Comparison of ENCODE assay signal across 12 cellular contexts in genomic region chrX:40931921-40932320, GRCh38.
DNase-seq lines count a peak whose midpoint lies in the region; ATAC-seq and TF ChIP-seq lines count a peak whose summit lies in the region.
"Had no signal": no experiment of that assay in that cellular context is flagged by ENCODE, and none has a peak within 500 bp of the region (broad histone marks: within the 10 kb centered on the region; RNA-seq: fewer than 3 reads in every experiment).

No MANE protein-coding gene starts in this region.

- no peaks in the 10 kb centered on the region for H3K27me3 Mint-ChIP-seq in activated T-helper 2 cell treated with anti-CD3 and anti-CD28 coated beads, Interferon-gamma antibody, Interleukin-2, Interleukin-4, amounts not matched to agents 10 μg/mL and 5 μg/mL and 100 μg/mL, durations not matched to agents 14 hours and 24 hours and 36 hours (ENCODE audit: low read depth)

- H3K4me3 Mint-ChIP-seq in activated T-helper 2 cell treated with anti-CD3 and anti-CD28 coated beads, Interferon-gamma antibody, Interleukin-2, Interleukin-4, amounts not matched to agents 10 μg/mL and 5 μg/mL and 100 μg/mL, durations not matched to agents 14 hours and 24 hours and 36 hours (ENCODE audit: low read depth) = no peak overlapping the region
- H3K4me3 Mint-ChIP-seq: immature natural killer cell had no signal

- no peaks in the 10 kb centered on the region for H3K36me3 ChIP-seq in WERI-Rb-1
- H3K36me3 ChIP-seq: neutrophil had no signal

- intact Hi-C loops in activated T-helper 2 cell treated with anti-CD3 and anti-CD28 coated beads, Interferon-gamma antibody, Interleukin-2, Interleukin-4, amounts not matched to agents 10 μg/mL and 5 μg/mL and 100 μg/mL, durations not matched to agents 14 hours and 24 hours and 36 hours (cut with micrococcal nuclease) = loop anchor here (2.0 to 10.0 kb wide), 4 partner anchors 80 to 583 kb away; partner anchors contain the start of gene USP9X
- intact Hi-C loops in right cardiac atrium (cut with DNase I) = no loop called here

- peak; percentile 41 to 51 for ATAC-seq in right cardiac atrium

- no peaks in the 10 kb centered on the region for H3K4me1 ChIP-seq in right cardiac atrium (ENCODE audit: control insufficient read depth, insufficient read depth, low read length)
- H3K4me1 ChIP-seq: testis had no signal

- H3K27me3 ChIP-seq in right cardiac atrium (ENCODE audit: control insufficient read depth, insufficient read depth) (no peaks in the 10 kb centered on the region), WERI-Rb-1 (ENCODE audit: insufficient read depth, low read depth, severe bottlenecking) (peaks cover 3% of the 10 kb centered on the region)
- H3K27me3 ChIP-seq: neutrophil, testis had no signal

- no peaks in the 10 kb centered on the region for H3K36me3 Mint-ChIP-seq in activated T-helper 2 cell treated with anti-CD3 and anti-CD28 coated beads, Interferon-gamma antibody, Interleukin-2, Interleukin-4, amounts not matched to agents 10 μg/mL and 5 μg/mL and 100 μg/mL, durations not matched to agents 14 hours and 24 hours and 36 hours (ENCODE audit: low read depth)

- peak overlapping the region; percentile 46 for H3K27ac Mint-ChIP-seq in activated T-helper 2 cell treated with anti-CD3 and anti-CD28 coated beads, Interferon-gamma antibody, Interleukin-2, Interleukin-4, amounts not matched to agents 10 μg/mL and 5 μg/mL and 100 μg/mL, durations not matched to agents 14 hours and 24 hours and 36 hours

- H3K9me3 Mint-ChIP-seq in activated T-helper 2 cell treated with anti-CD3 and anti-CD28 coated beads, Interferon-gamma antibody, Interleukin-2, Interleukin-4, amounts not matched to agents 10 μg/mL and 5 μg/mL and 100 μg/mL, durations not matched to agents 14 hours and 24 hours and 36 hours = peaks cover 14% of the 10 kb centered on the region

- peak overlapping the region; percentile 7 for H3K27ac ChIP-seq in right cardiac atrium (ENCODE audit: low read length)
- no peak overlapping the region for H3K27ac ChIP-seq in WERI-Rb-1
- H3K27ac ChIP-seq: neutrophil, testis had no signal

- H3K4me1 Mint-ChIP-seq in activated T-helper 2 cell treated with anti-CD3 and anti-CD28 coated beads, Interferon-gamma antibody, Interleukin-2, Interleukin-4, amounts not matched to agents 10 μg/mL and 5 μg/mL and 100 μg/mL, durations not matched to agents 14 hours and 24 hours and 36 hours (ENCODE audit: low read depth) = peaks cover 17% of the 10 kb centered on the region

- DNase-seq in AG08395 (ENCODE audit: low spot score) (peak; percentile 25), EH (ENCODE audit: low read depth) (peak; percentile 40), right cardiac atrium (no peak), WERI-Rb-1 (no peak), NAMALWA (ENCODE audit: low spot score) (no peak), inferior parietal cortex (ENCODE audit: extremely low spot score) (no peak), NOMO-1 treated with dmso at 0.1 percent for 144 hours (lab: John Stamatoyannopoulos, UW; ENCODE audit: unreplicated experiment) (no peak)
- no peak for DNase-seq in activated T-helper 2 cell treated with anti-CD3 and anti-CD28 coated beads, Interferon-gamma antibody, Interleukin-2, Interleukin-4, amounts not matched to agents 10 μg/mL and 5 μg/mL and 100 μg/mL, durations not matched to agents 14 hours and 24 hours and 36 hours (ENCODE audit: low spot score)
- DNase-seq: immature natural killer cell, NCI-H1694, testis had no signal

- H3K4me3 ChIP-seq in right cardiac atrium (ENCODE audit: low read length) (no peak overlapping the region), WERI-Rb-1 (ENCODE audit: low read depth, low read length) (no peak overlapping the region)
- H3K4me3 ChIP-seq: testis had no signal

- 90% methylated on average over 2 of the region's 2 CpGs for WGBS in right cardiac atrium

- no peak for TF ChIP-seq CTCF in WERI-Rb-1 (IDR thresholded peaks at IDR 0.05; ENCODE audit: low read depth, low read length)

- H3K9me3 ChIP-seq in right cardiac atrium (ENCODE audit: control insufficient read depth, low read length) (no peaks in the 10 kb centered on the region), WERI-Rb-1 (ENCODE audit: severe bottlenecking) (no peaks in the 10 kb centered on the region)
- H3K9me3 ChIP-seq: neutrophil, testis had no signal

Comparison
In these comparisons a context has a peak if more than half of its experiments do, and no peak if none do; other contexts are left out.
1. DNase-seq: peak in AG08395 (single experiment) and EH (single experiment); none in activated T-helper 2 cell treated with anti-CD3 and anti-CD28 coated beads, Interferon-gamma antibody, Interleukin-2, Interleukin-4, amounts not matched to agents 10 μg/mL and 5 μg/mL and 100 μg/mL, durations not matched to agents 14 hours and 24 hours and 36 hours (single experiment), right cardiac atrium (0 of 3), WERI-Rb-1 (single experiment), NAMALWA (single experiment), inferior parietal cortex (single experiment) and NOMO-1 treated with dmso at 0.1 percent for 144 hours (single experiment).